Comparison of ENCODE assay signal across 29 cellular contexts in the genomic region with DNA sequence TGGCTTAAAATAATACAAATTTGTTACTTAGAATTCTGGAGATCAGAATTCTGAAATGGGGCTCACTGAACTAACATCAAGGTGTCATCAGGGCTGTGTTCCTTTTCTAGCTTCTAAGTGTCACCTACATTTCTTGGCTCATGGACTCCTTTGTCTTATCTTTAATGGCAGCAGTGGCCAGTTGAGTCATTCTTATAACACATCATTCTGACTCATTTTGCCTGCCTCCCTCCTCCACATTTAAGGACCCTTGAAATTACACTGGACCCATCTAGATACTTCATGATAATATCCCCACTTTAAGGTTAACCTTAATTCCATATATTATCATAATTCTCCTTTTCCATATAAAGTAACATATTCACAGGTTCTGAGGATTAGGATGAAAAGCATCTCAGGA.
"Had no signal": no experiment of that assay in that cellular context is flagged by ENCODE, and none has a peak within 500 bp of the region (broad histone marks: within the 10 kb centered on the region; RNA-seq: fewer than 3 reads in every experiment).

No MANE protein-coding gene starts in this region.

- DNase-seq: colonic mucosa; cortex of kidney; effector CD8-positive, alpha-beta T cell; effector memory CD8-positive, alpha-beta T cell; endodermal cell; erythroblast; esophagus squamous epithelium; foreskin fibroblast; foreskin melanocyte; gastrocnemius medialis; glutamatergic neuron; head of caudate nucleus; heart right ventricle; hippocampal formation; immature natural killer cell; islet precursor cell; kidney; kidney glomerular epithelial cell; left cardiac atrium; left lung; left ventricle myocardium superior; lower lobe of right lung; mesenchymal stem cell; mucosa of descending colon; naive B cell; naive thymus-derived CD8-positive, alpha-beta T cell had no signal

- H3K9me3 ChIP-seq: colonic mucosa, esophagus squamous epithelium, gastrocnemius medialis, left lung, lower lobe of right lung, mucosa of descending colon had no signal

- H3K4me3 ChIP-seq: colonic mucosa, esophagus squamous epithelium, gastrocnemius medialis, heart right ventricle, left lung, lower lobe of right lung, mucosa of descending colon had no signal

- ATAC-seq: effector memory CD8-positive, alpha-beta T cell; esophagus mucosa; gastrocnemius medialis; heart right ventricle; left cardiac atrium; left lung; left ventricle myocardium superior; lower lobe of right lung; mucosa of descending colon; naive thymus-derived CD8-positive, alpha-beta T cell had no signal

- H3K27ac ChIP-seq: colonic mucosa, epithelial cell of prostate, esophagus squamous epithelium, gastrocnemius medialis, heart right ventricle, left lung, lower lobe of right lung had no signal

- H3K4me1 ChIP-seq: colonic mucosa, gastrocnemius medialis, heart right ventricle, left lung, lower lobe of right lung had no signal

- H3K27me3 ChIP-seq: colonic mucosa, esophagus squamous epithelium, gastrocnemius medialis, left lung had no signal

- H3K36me3 ChIP-seq: colonic mucosa, esophagus squamous epithelium, gastrocnemius medialis, heart right ventricle, left lung, lower lobe of right lung had no signal

- FAIRE-seq: endometrium, kidney had no signal
